26 cellular contexts compared by ENCODE assay signal in the genomic region with DNA sequence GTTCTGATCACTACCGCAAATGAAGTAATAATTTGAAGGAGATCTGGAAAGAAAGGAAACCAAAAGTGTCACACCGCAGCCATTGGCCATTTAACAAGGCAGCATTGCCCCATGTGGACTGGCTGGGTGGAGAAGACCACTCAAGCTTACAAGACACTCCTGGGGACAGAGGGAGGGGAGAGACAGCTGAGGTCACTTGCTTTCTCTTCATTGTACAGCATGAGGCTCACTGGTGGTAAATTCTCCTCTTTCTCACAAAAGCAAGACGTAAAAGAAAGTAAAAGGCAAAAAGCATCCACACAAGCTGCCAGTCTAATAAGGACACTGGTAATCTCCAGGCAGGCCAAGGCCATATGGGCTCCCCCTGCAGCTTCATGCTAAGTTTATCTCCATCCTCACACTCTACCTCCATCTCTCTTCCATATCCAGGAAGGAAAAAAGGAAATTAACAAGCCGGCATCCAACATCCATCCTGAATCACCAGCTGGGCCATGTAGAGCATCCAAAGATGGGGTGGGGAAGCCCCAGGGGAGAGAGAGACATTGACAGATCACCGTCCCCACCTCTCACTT.
DNase-seq lines count a peak whose midpoint lies in the region; ATAC-seq and TF ChIP-seq lines count a peak whose summit lies in the region.
"Had no signal": no experiment of that assay in that cellular context is flagged by ENCODE, and none has a peak within 500 bp of the region (broad histone marks: within the 10 kb centered on the region; RNA-seq: fewer than 3 reads in every experiment).

No MANE protein-coding gene starts in this region.

- H4K91ac ChIP-seq in IMR-90 (ENCODE audit: insufficient read depth, low read depth, low read length) = no peak overlapping the region

- CTCF ChIA-PET in IMR-90 (lab: Yijun Ruan, JAX) = interaction anchor here (1.4 kb wide), 1 partner anchor 279 kb away, joined by 3 read pairs; no protein-coding TSS in a partner anchor

- TF ChIP-seq CTCF in IMR-90 (conservative IDR thresholded peaks at IDR 0.05; ENCODE audit: low read depth, low read length) (no peak), brain (conservative IDR thresholded peaks at IDR 0.05) (no peak)

- intact Hi-C loops in IMR-90 (cut with micrococcal nuclease) = no loop called here

- peaks cover 46 to 69% of the 10 kb centered on the region in 2 experiments for H3K79me1 ChIP-seq in IMR-90 (ENCODE audit: low read depth in 1 of 2, low read length in 2 of 2)

- peaks cover 3% of the 10 kb centered on the region; the same call in 1 of the 2 replicates for H3K4me1 ChIP-seq in IMR-90 (ENCODE audit: control insufficient read depth, insufficient read depth, low read length)
- H3K4me1 ChIP-seq: upper lobe of left lung had no signal

- H3K18ac ChIP-seq in IMR-90 (ENCODE audit: low read depth, low read length) = 0 out of 2 replicates have a peak overlapping the region, but pooled peaks have one; percentile 16

- WGBS in IMR-90 (ENCODE audit: extremely low coverage in 2 of 2, insufficient read length in 1 of 2), 2 experiments = no CpG with 5 or more reads among the region's 5 CpGs

- H4K5ac ChIP-seq in IMR-90 (ENCODE audit: low read depth, low read length) = no peak overlapping the region

- no peak overlapping the region; the same call in 1 of the 2 replicates for H3K14ac ChIP-seq in IMR-90 (replicated peaks; ENCODE audit: low read depth, low read length)

- no peak overlapping the region for H4K8ac ChIP-seq in IMR-90 (ENCODE audit: low read depth in 2 of 2, low read length in 2 of 2)

- no peak for TF ChIP-seq POLR2A in IMR-90 (IDR thresholded peaks at IDR 0.05; ENCODE audit: low read depth, low read length)

- no peak overlapping the region for H2BK15ac ChIP-seq in IMR-90 (ENCODE audit: low read depth, low read length)

- H3K9me1 ChIP-seq in IMR-90 (ENCODE audit: insufficient read depth, low read length) = peaks cover 7% of the 10 kb centered on the region

- H3K4me3 ChIP-seq in IMR-90 (ENCODE audit: insufficient read depth, low read depth, low read length) = no peak overlapping the region
- H3K4me3 ChIP-seq: GM23338, upper lobe of left lung had no signal

- no peak overlapping the region for H2AK9ac ChIP-seq in IMR-90 (replicated peaks; ENCODE audit: low read depth, low read length, poor library complexity)

- H3K9ac ChIP-seq in IMR-90 (ENCODE audit: low read depth, low read length) = no peak overlapping the region
- H3K9ac ChIP-seq: SK-N-SH had no signal

- dilution Hi-C loops in IMR-90 (cut with HindIII; ENCODE audit: low sequenced_read_pairs, unreplicated experiment) = no loop called here

- no peak overlapping the region for H2AK5ac ChIP-seq in IMR-90 (ENCODE audit: low read depth, low read length)

- H2BK120ac ChIP-seq in IMR-90 (ENCODE audit: low read depth, low read length) = no peak overlapping the region

- DNase-seq in IMR-90 (no peak), left kidney (ENCODE audit: low read depth, low spot score) (peak; percentile 4), NOMO-1 treated with DMSO at 0.1 percent for 48 hours (lab: John Stamatoyannopoulos, UW; ENCODE audit: unreplicated experiment) (no peak), nucleus accumbens (lab: John Stamatoyannopoulos, UW) (no peak)
- DNase-seq: activated CD4-positive, alpha-beta T cell treated with anti-CD3 and anti-CD28 coated beads for 1 hour; activated CD8-positive, alpha-beta T cell treated with anti-CD3 and anti-CD28 coated beads for 36 hours; Calu3; dermis blood vessel endothelial cell; Kasumi-1; NCI-H1436 treated with DMSO at 0.1 percent for 48 hours; NCI-H510A; OCI-M1; SK-N-SH; small intestine; stimulated activated CD4-positive, alpha-beta T cell treated with anti-CD3 and anti-CD28 coated beads, Interleukin-1b, Interleukin-23, amount 100 ng/mL, for 48 hours; stimulated activated CD8-positive, alpha-beta memory T cell treated with anti-CD3 and anti-CD28 coated beads, Interleukin-4, amount 100 ng/mL, for 48 hours; upper lobe of left lung had no signal

- peaks cover 0 to 3% (median 0%) of the 10 kb centered on the region in 5 experiments for H3K9me3 Mint-ChIP-seq in brain
- no peaks in the 10 kb centered on the region for H3K9me3 Mint-ChIP-seq in stimulated activated memory B cell treated with anti-CD40 and anti-IgM and Interleukin-4, amounts not matched to agents 10 μg/mL and 1 μg/mL and 100 μg/mL, for 72 hours
- H3K9me3 Mint-ChIP-seq: activated CD8-positive, alpha-beta T cell treated with anti-CD3 and anti-CD28 coated beads for 36 hours; activated naive CD4-positive, alpha-beta T cell treated with anti-CD3 and anti-CD28 coated beads, Interleukin-2, amount 50 U/mL, for 24 hours; activated T-helper 17 cell treated with anti-CD3 and anti-CD28 coated beads, Interleukin-2, amount 50 U/mL, for 72 hours; CD14-positive monocyte; GM23338; T-helper 1 cell treated with Interleukin-12 subunit alpha and Interleukin-12 subunit beta and Interleukin-4 antibody, amounts not matched to agents 30 μg/mL and 1 μg/mL, for 36 hours had no signal

- no peak overlapping the region for H3K4ac ChIP-seq in IMR-90 (ENCODE audit: low read depth, low read length)

- BruUV-seq in IMR-90 (replicated peaks; lab: Mats Ljungman, UMichigan) = no TSS peak

- no peak overlapping the region; the same call in 1 of the 2 replicates for H2BK20ac ChIP-seq in IMR-90 (ENCODE audit: low read depth, low read length)

- no peaks in the 10 kb centered on the region for H3K36me3 ChIP-seq in IMR-90 (ENCODE audit: control insufficient read depth, insufficient read depth, low read length)
- H3K36me3 ChIP-seq: upper lobe of left lung had no signal

- H3K27ac Mint-ChIP-seq in brain = peak overlapping the region in 4 of 5 experiments; percentile 23 to 95 (median 92)
- H3K27ac Mint-ChIP-seq in stimulated activated memory B cell treated with anti-CD40 and anti-IgM and Interleukin-4, amounts not matched to agents 10 μg/mL and 1 μg/mL and 100 μg/mL, for 72 hours = peak overlapping the region; percentile 39
- H3K27ac Mint-ChIP-seq: activated CD8-positive, alpha-beta T cell treated with anti-CD3 and anti-CD28 coated beads for 36 hours; activated naive CD4-positive, alpha-beta T cell treated with anti-CD3 and anti-CD28 coated beads, Interleukin-2, amount 50 U/mL, for 24 hours; activated T-helper 17 cell treated with anti-CD3 and anti-CD28 coated beads, Interleukin-2, amount 50 U/mL, for 72 hours; CD14-positive monocyte; GM23338; T-helper 1 cell treated with Interleukin-12 subunit alpha and Interleukin-12 subunit beta and Interleukin-4 antibody, amounts not matched to agents 30 μg/mL and 1 μg/mL, for 36 hours had no signal

- H3K4me1 Mint-ChIP-seq in brain = peaks cover 34% of the 10 kb centered on the region
- H3K4me1 Mint-ChIP-seq in stimulated activated memory B cell treated with anti-CD40 and anti-IgM and Interleukin-4, amounts not matched to agents 10 μg/mL and 1 μg/mL and 100 μg/mL, for 72 hours = peaks cover 43% of the 10 kb centered on the region
- H3K4me1 Mint-ChIP-seq: activated naive CD4-positive, alpha-beta T cell treated with anti-CD3 and anti-CD28 coated beads, Interleukin-2, amount 50 U/mL, for 24 hours; activated T-helper 17 cell treated with anti-CD3 and anti-CD28 coated beads, Interleukin-2, amount 50 U/mL, for 72 hours; CD14-positive monocyte had no signal

- ATAC-seq in IMR-90 (ENCODE audit: low read depth) (no peak), HG03469 (IDR thresholded peaks at IDR 0.05; ENCODE audit: unreplicated experiment) (no peak)
- ATAC-seq in stimulated activated memory B cell treated with anti-CD40 and anti-IgM and Interleukin-4, amounts not matched to agents 10 μg/mL and 1 μg/mL and 100 μg/mL, for 72 hours = no peak
- ATAC-seq: activated CD8-positive, alpha-beta T cell treated with anti-CD3 and anti-CD28 coated beads for 36 hours; activated T-helper 17 cell treated with anti-CD3 and anti-CD28 coated beads, Interleukin-2, amount 50 U/mL, for 72 hours; GM23338 had no signal

- no peak overlapping the region for H3K23ac ChIP-seq in IMR-90 (ENCODE audit: low read depth, low read length)

- no peak overlapping the region for H3K56ac ChIP-seq in IMR-90 (ENCODE audit: extremely low read depth, insufficient read depth, low read length)

- H2BK5ac ChIP-seq in IMR-90 (ENCODE audit: low read depth, low read length, poor library complexity, severe bottlenecking) = no peak overlapping the region

- H3K9me3 ChIP-seq in IMR-90 (ENCODE audit: control insufficient read depth, insufficient read depth, low read length) = no peaks in the 10 kb centered on the region
- H3K9me3 ChIP-seq: SK-N-SH, upper lobe of left lung had no signal

- H4K20me1 ChIP-seq in IMR-90 (ENCODE audit: insufficient read depth, low read length) = peaks cover 6% of the 10 kb centered on the region; the same call in 1 of the 2 replicates

- no peak overlapping the region for H2AFZ ChIP-seq in IMR-90 (replicated peaks; ENCODE audit: low read length, poor library complexity)

- no peak overlapping the region for H3K4me3 Mint-ChIP-seq in brain
- H3K4me3 Mint-ChIP-seq in stimulated activated memory B cell treated with anti-CD40 and anti-IgM and Interleukin-4, amounts not matched to agents 10 μg/mL and 1 μg/mL and 100 μg/mL, for 72 hours = no peak overlapping the region
- H3K4me3 Mint-ChIP-seq: activated CD8-positive, alpha-beta T cell treated with anti-CD3 and anti-CD28 coated beads for 36 hours; activated naive CD4-positive, alpha-beta T cell treated with anti-CD3 and anti-CD28 coated beads, Interleukin-2, amount 50 U/mL, for 24 hours; activated T-helper 17 cell treated with anti-CD3 and anti-CD28 coated beads, Interleukin-2, amount 50 U/mL, for 72 hours; CD14-positive monocyte; GM23338; T-helper 1 cell treated with Interleukin-12 subunit alpha and Interleukin-12 subunit beta and Interleukin-4 antibody, amounts not matched to agents 30 μg/mL and 1 μg/mL, for 36 hours had no signal

- TF ChIP-seq RAD21 in IMR-90 (IDR thresholded peaks at IDR 0.05; ENCODE audit: low read length) = no peak

- H3K27me3 Mint-ChIP-seq in brain = no peaks in the 10 kb centered on the region
- no peaks in the 10 kb centered on the region for H3K27me3 Mint-ChIP-seq in stimulated activated memory B cell treated with anti-CD40 and anti-IgM and Interleukin-4, amounts not matched to agents 10 μg/mL and 1 μg/mL and 100 μg/mL, for 72 hours
- H3K27me3 Mint-ChIP-seq: activated naive CD4-positive, alpha-beta T cell treated with anti-CD3 and anti-CD28 coated beads, Interleukin-2, amount 50 U/mL, for 24 hours had no signal

- H3K27me3 ChIP-seq in IMR-90 (ENCODE audit: control insufficient read depth, insufficient read depth, low read length) = no peaks in the 10 kb centered on the region
- H3K27me3 ChIP-seq: upper lobe of left lung had no signal

- H3K27ac ChIP-seq in IMR-90 (ENCODE audit: insufficient read depth, low read length) = no peak overlapping the region
- H3K27ac ChIP-seq: HL-60, upper lobe of left lung had no signal

- in situ Hi-C loops in IMR-90 (cut with MboI; ENCODE audit: low sequenced_read_pairs) = no loop called here

- H3K36me3 Mint-ChIP-seq in brain = no peaks in the 10 kb centered on the region
- H3K36me3 Mint-ChIP-seq in stimulated activated memory B cell treated with anti-CD40 and anti-IgM and Interleukin-4, amounts not matched to agents 10 μg/mL and 1 μg/mL and 100 μg/mL, for 72 hours = peaks cover under 1% of the 10 kb centered on the region
- H3K36me3 Mint-ChIP-seq: activated naive CD4-positive, alpha-beta T cell treated with anti-CD3 and anti-CD28 coated beads, Interleukin-2, amount 50 U/mL, for 24 hours; CD14-positive monocyte had no signal

- H3K4me2 ChIP-seq in IMR-90 (ENCODE audit: low read depth, low read length) = no peak overlapping the region
- H3K4me2 ChIP-seq: GM23338, SK-N-SH had no signal

- POLR2A ChIA-PET in IMR-90 (lab: Charles Lee; ENCODE audit: unreplicated experiment) = no interaction called here
